8 cellular contexts compared by ENCODE assay signal in the genomic region with DNA sequence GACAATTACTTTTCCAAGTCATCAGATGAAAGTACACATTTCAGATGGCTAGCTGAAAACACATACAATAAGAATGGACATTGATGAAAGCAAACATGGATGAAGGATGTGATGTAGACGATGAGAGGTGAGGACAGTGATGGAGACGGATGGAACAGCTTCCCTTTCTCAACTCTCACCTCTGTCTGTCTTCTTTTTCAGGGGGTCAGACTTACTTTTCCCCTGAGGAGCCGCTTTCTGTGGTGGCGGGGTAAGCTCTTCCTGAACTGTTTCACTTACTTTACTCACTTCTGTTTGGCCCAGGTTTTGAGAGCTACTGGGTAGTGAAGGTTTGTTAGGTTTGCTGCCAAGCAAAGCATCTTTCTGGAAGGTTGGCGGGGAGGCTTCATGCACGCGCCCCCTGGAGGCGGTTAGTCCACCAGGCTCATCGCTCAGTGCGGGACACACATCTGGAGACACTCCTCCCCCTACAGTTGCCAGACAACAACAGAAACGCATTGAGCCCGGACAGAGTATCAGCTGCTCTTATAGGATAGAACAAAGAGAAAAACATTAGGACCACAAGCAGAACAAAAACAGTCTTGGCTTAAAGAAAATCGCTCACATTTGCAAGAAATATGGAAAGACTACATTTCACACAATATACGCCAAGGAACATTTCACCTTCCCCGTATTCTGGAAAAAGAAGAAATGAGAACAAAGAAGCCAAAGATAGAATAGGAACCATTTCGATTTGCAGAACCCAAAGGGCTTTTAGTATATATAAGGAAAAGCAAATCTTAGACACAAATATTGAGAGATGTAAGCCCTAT.
DNase-seq lines count a peak whose midpoint lies in the region; ATAC-seq, FAIRE-seq and TF ChIP-seq lines count a peak whose summit lies in the region.

No MANE protein-coding gene starts in this region.

- H3K27ac ChIP-seq in body of pancreas, result no peak overlapping the region

- peak; percentile 61 for DNase-seq in GM12891 (ENCODE audit: insufficient read length, low spot score)
- peak; percentile 59 for DNase-seq in NCI-H1694 (lab: John Stamatoyannopoulos, UW)
- DNase-seq in UCSD-AML1 (lab: John Stamatoyannopoulos, UW; ENCODE audit: unreplicated experiment), result peak; percentile 74
- peak; percentile 73 to 83 (median 76) for DNase-seq in body of pancreas
- DNase-seq in iPS DF 4.7 (ENCODE audit: extremely low read depth, low spot score), result peak; percentile 79
- peak; percentile 71 for DNase-seq in smooth muscle cell of the brain vasculature (ENCODE audit: low read depth, low spot score)
- no peak for DNase-seq in DMS153 (lab: John Stamatoyannopoulos, UW)

- no peaks in the 10 kb centered on the region for H3K36me3 ChIP-seq in body of pancreas (replicated peaks in 1 of 2; ENCODE audit: insufficient read depth in 1 of 2, low read depth in 2 of 2)

- H3K4me3 ChIP-seq in body of pancreas, result no peak overlapping the region

- H3K9me3 ChIP-seq in body of pancreas, result no peaks in the 10 kb centered on the region

- no peaks in the 10 kb centered on the region for H3K27me3 ChIP-seq in body of pancreas

- ATAC-seq in HG02610 (IDR thresholded peaks at IDR 0.05; ENCODE audit: unreplicated experiment), result peak; percentile 87
- peak; percentile 72 for ATAC-seq in body of pancreas

- TF ChIP-seq CTCF in body of pancreas (IDR thresholded peaks at IDR 0.05), result peak; percentile 30 to 73 (median 62)

- no peaks in the 10 kb centered on the region for H3K4me1 ChIP-seq in body of pancreas

- TF ChIP-seq POLR2A in GM12891 (IDR thresholded peaks at IDR 0.05; ENCODE audit: low read depth, low read length) (no peak), body of pancreas (IDR thresholded peaks at IDR 0.05) (no peak)

- WGBS in body of pancreas, 2 donors, result 37 to 55% methylated on average over 16 of the region's 16 CpGs

- intact Hi-C loops in body of pancreas (cut with DNase I), result no loop called here

- FAIRE-seq in GM12891 (lab: Jason Lieb, UNC), result peak; percentile 95

TF ChIP-seq in GM12891, 5 proteins besides CTCF, POLR2A, EP300 and RAD21:
- TF ChIP-seq SPI1 (IDR thresholded peaks at IDR 0.05; ENCODE audit: low read depth, low read length), result no peak
- no peak for TF ChIP-seq POLR2AphosphoS5 (IDR thresholded peaks at IDR 0.05; ENCODE audit: low read depth, low read length)
- TF ChIP-seq PAX5 (IDR thresholded peaks at IDR 0.05; ENCODE audit: insufficient read depth, low read length, severe bottlenecking), result no peak
- TF ChIP-seq TAF1 (IDR thresholded peaks at IDR 0.05; ENCODE audit: low read depth, low read length), result no peak
- no peak for TF ChIP-seq POU2F2 (IDR thresholded peaks at IDR 0.05; ENCODE audit: low read depth, low read length)
